ENCODE assay signal across 8 cellular contexts in genomic region chr16:77675464-77676324, GRCh38. TPM values are rescaled to one million over a fixed set of nuclear protein-coding genes. Genes with fewer than 3 reads are reported as not detected.
DNase-seq lines count a peak whose midpoint lies in the region; ATAC-seq and TF ChIP-seq lines count a peak whose summit lies in the region.

No MANE protein-coding gene starts in this region.

- H3K9me3 ChIP-seq in CD4-positive, alpha-beta memory T cell (ENCODE audit: control insufficient read depth in 1 of 2, low read length in 2 of 2): no peaks in the 10 kb centered on the region
- no peaks in the 10 kb centered on the region for H3K9me3 ChIP-seq in adrenal gland (replicated peaks in 1 of 3)

- no peaks in the 10 kb centered on the region for H3K9me3 Mint-ChIP-seq in CD4-positive, alpha-beta memory T cell

- no peaks in the 10 kb centered on the region for H3K36me3 Mint-ChIP-seq in CD4-positive, alpha-beta memory T cell

- no peak overlapping the region for H3K4me3 ChIP-seq in CD4-positive, alpha-beta memory T cell (ENCODE audit: low read length in 2 of 2)
- H3K4me3 ChIP-seq in adrenal gland: no peak overlapping the region
- no peak overlapping the region for H3K4me3 ChIP-seq in retinal pigment epithelial cell (ENCODE audit: low read length)

- H3K27ac Mint-ChIP-seq in CD4-positive, alpha-beta memory T cell: no peak overlapping the region

- ATAC-seq in GM21619 (IDR thresholded peaks at IDR 0.05; ENCODE audit: unreplicated experiment) (peak; percentile 78), left ventricle myocardium superior (peak; percentile 83), HG03439 (IDR thresholded peaks at IDR 0.05; ENCODE audit: unreplicated experiment) (no peak)

- TF ChIP-seq CTCF in adrenal gland (IDR thresholded peaks at IDR 0.05): peak; percentile 87 to 99 (median 96)
- peak; percentile 91 for TF ChIP-seq CTCF in retinal pigment epithelial cell (conservative IDR thresholded peaks at IDR 0.05; ENCODE audit: low read depth, low read length)

- no peaks in the 10 kb centered on the region for H3K4me1 Mint-ChIP-seq in CD4-positive, alpha-beta memory T cell

- H3K4me1 ChIP-seq in CD4-positive, alpha-beta memory T cell (ENCODE audit: insufficient read depth, low read length): no peaks in the 10 kb centered on the region
- no peaks in the 10 kb centered on the region for H3K4me1 ChIP-seq in adrenal gland (replicated peaks in 1 of 2)

- H3K4me3 Mint-ChIP-seq in CD4-positive, alpha-beta memory T cell: no peak overlapping the region

- DNase-seq in CD4-positive, alpha-beta memory T cell: peak; percentile 48 to 62 (median 60)
- DNase-seq in NCI-H1092 treated with DMSO at 0.1 percent for 48 hours (lab: John Stamatoyannopoulos, UW) (peak; percentile 55), T follicular helper cell (ENCODE audit: low read depth) (peak; percentile 45), adrenal gland (peak; percentile 67 to 92 (median 75)), left ventricle myocardium superior (peak; percentile 37), retinal pigment epithelial cell (ENCODE audit: low read depth) (peak; percentile 23)

- intact Hi-C loops in CD4-positive, alpha-beta memory T cell (cut with micrococcal nuclease): loop anchor here (1.0 kb wide), 3 partner anchors 296 to 424 kb away; partner anchors contain the start of gene WWOX
- intact Hi-C loops in adrenal gland (cut with DNase I) (loop anchor here (2.0 to 10.0 kb wide), 4 partner anchors 102 to 299 kb away; no protein-coding TSS in a partner anchor), left ventricle myocardium superior (cut with micrococcal nuclease) (loop anchor here (2.0 to 10.0 kb wide), 3 partner anchors 295 to 419 kb away; partner anchors contain the start of gene WWOX)

- H3K27ac ChIP-seq in CD4-positive, alpha-beta memory T cell (ENCODE audit: low read depth, low read length): no peak overlapping the region
- H3K27ac ChIP-seq in adrenal gland: no peak overlapping the region

- peaks cover 2 to 5% of the 10 kb centered on the region in 2 donors for H3K27me3 Mint-ChIP-seq in CD4-positive, alpha-beta memory T cell

- TF ChIP-seq POLR2A in adrenal gland (IDR thresholded peaks at IDR 0.05): no peak

- no peaks in the 10 kb centered on the region for H3K36me3 ChIP-seq in CD4-positive, alpha-beta memory T cell (ENCODE audit: insufficient read depth, low read length)
- no peaks in the 10 kb centered on the region for H3K36me3 ChIP-seq in adrenal gland (replicated peaks in 1 of 2)

- 22 to 28% (median 27%) methylated on average over 15 of the region's 15 CpGs for WGBS in adrenal gland, 4 donors

- POLR2A ChIA-PET in CD4-positive, alpha-beta memory T cell (lab: Charles Lee; ENCODE audit: partially characterized antibody): no interaction called here

- CTCF ChIA-PET in CD4-positive, alpha-beta memory T cell (lab: Charles Lee; ENCODE audit: partially characterized antibody): interaction anchor here (0.7 to 5.0 kb wide), 12 partner anchors 10 to 393 kb away, joined by 3 to 91 read pairs (median 4); no protein-coding TSS in a partner anchor

- H3K27me3 ChIP-seq in CD4-positive, alpha-beta memory T cell (ENCODE audit: insufficient read depth, low read length): no peaks in the 10 kb centered on the region
- H3K27me3 ChIP-seq in adrenal gland: no peaks in the 10 kb centered on the region

RNA-seq across cellular contexts. Expression of gene NUDT7, which starts 46.6 kb away (rescaled TPM):
- 10 to 100 TPM in 1 of 2 experiments, 1 to 10 TPM in 1; 9.8 to 11.0 TPM for total RNA-seq in CD4-positive, alpha-beta memory T cell
- polyA plus RNA-seq in CD4-positive, alpha-beta memory T cell: 10 to 100 TPM; 11.9 to 17.4 TPM
- 10 to 100 TPM; 15.3 to 62.6 (median 28.1) TPM for total RNA-seq in adrenal gland
- 10 to 100 TPM; 24.7 to 58.8 (median 41.8) TPM for polyA plus RNA-seq in adrenal gland
- 41.2 TPM for total RNA-seq in left ventricle myocardium superior

Comparison
In these comparisons a context has a peak if more than half of its experiments do, and no peak if none do; other contexts are left out.
1. DNase-seq: peak in every context shown above with its lines; median percentile 75 in adrenal gland; 60 in CD4-positive, alpha-beta memory T cell; 55 in NCI-H1092 treated with DMSO at 0.1 percent for 48 hours; 45 in T follicular helper cell; 37 in left ventricle myocardium superior; 23 in retinal pigment epithelial cell.